ENCODE assay signal across 8 cellular contexts in the genomic region with DNA sequence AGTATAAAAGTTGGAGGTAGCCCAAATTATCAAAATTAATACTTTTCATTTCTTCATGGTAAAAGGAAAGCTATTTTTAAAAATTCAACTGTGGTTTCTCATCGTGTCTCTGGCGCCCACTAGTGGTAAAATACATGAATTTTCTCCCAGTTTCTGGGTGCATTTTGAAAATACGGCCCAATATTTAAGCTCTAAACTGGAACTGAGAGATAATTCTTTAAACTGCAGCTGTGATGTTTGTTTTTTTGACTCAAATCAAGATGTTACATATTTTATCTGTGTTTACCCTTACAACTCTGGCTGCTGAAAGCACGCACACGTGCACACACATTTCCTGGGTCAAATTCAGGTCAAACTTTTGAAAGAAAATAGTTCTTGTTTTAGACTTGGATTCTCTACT.
DNase-seq lines count a peak whose midpoint lies in the region; ATAC-seq and TF ChIP-seq lines count a peak whose summit lies in the region.

No MANE protein-coding gene starts in this region.

- H3K36me3 Mint-ChIP-seq in CD4-positive, alpha-beta memory T cell: no peaks in the 10 kb centered on the region
- peaks cover 5% of the 10 kb centered on the region; the same call in 1 of the 3 replicates for H3K36me3 Mint-ChIP-seq in GM23338 (ENCODE audit: low read depth)

- no peak overlapping the region for H3K4me3 ChIP-seq in CD4-positive, alpha-beta memory T cell (ENCODE audit: low read length in 2 of 2)
- H3K4me3 ChIP-seq in GM23338: no peak overlapping the region
- H3K4me3 ChIP-seq in WI38 (ENCODE audit: low read depth, low read length): no peak overlapping the region

- no peaks in the 10 kb centered on the region for H3K9me3 ChIP-seq in CD4-positive, alpha-beta memory T cell (ENCODE audit: control insufficient read depth in 1 of 2, low read length in 2 of 2)

- H3K4me1 Mint-ChIP-seq in CD4-positive, alpha-beta memory T cell: peaks cover 0 to 3% (median 0%) of the 10 kb centered on the region in 4 donors
- H3K4me1 Mint-ChIP-seq in GM23338: peaks cover 11% of the 10 kb centered on the region

- H3F3A ChIP-seq in GM23338 (replicated peaks; ENCODE audit: low read depth): no peaks in the 10 kb centered on the region

- no peak overlapping the region for H3K27ac ChIP-seq in CD4-positive, alpha-beta memory T cell (ENCODE audit: low read depth, low read length)
- no peak overlapping the region for H3K27ac ChIP-seq in GM23338 (ENCODE audit: low read depth)

- CTCF ChIA-PET in CD4-positive, alpha-beta memory T cell (lab: Charles Lee; ENCODE audit: partially characterized antibody): interaction anchor here (0.6 to 8.3 kb wide), 24 partner anchors 9 to 554 kb away, joined by 3 to 184 read pairs (median 4); a partner anchor contains a TSS

- peak overlapping the region in 1 of 8 donors; percentile 20 for H3K4me3 Mint-ChIP-seq in CD4-positive, alpha-beta memory T cell
- no peak overlapping the region for H3K4me3 Mint-ChIP-seq in GM23338

- ATAC-seq in GM23338 (no peak), HG03280 (IDR thresholded peaks at IDR 0.05; ENCODE audit: unreplicated experiment) (no peak), GM19395 (IDR thresholded peaks at IDR 0.05; ENCODE audit: unreplicated experiment) (no peak)

- no peaks in the 10 kb centered on the region for H3K4me1 ChIP-seq in CD4-positive, alpha-beta memory T cell (ENCODE audit: insufficient read depth, low read length)
- H3K4me1 ChIP-seq in GM23338 (ENCODE audit: insufficient read depth): peaks cover 15% of the 10 kb centered on the region; the same call in 1 of the 2 replicates

- H3K27ac Mint-ChIP-seq in CD4-positive, alpha-beta memory T cell: no peak overlapping the region
- H3K27ac Mint-ChIP-seq in GM23338: no peak overlapping the region

- 0 out of 2 replicates have a peak overlapping the region, but pooled peaks have one; percentile 19 for H2AFZ ChIP-seq in GM23338

- H3K27me3 ChIP-seq in CD4-positive, alpha-beta memory T cell (ENCODE audit: insufficient read depth, low read length): no peaks in the 10 kb centered on the region
- H3K27me3 ChIP-seq in GM23338 (ENCODE audit: insufficient read depth): no peaks in the 10 kb centered on the region

- no peaks in the 10 kb centered on the region for H3K27me3 Mint-ChIP-seq in CD4-positive, alpha-beta memory T cell
- peaks cover 6% of the 10 kb centered on the region for H3K27me3 Mint-ChIP-seq in GM23338 (ENCODE audit: insufficient read depth, low read depth, poor library complexity)

- no peaks in the 10 kb centered on the region for H4K20me1 ChIP-seq in GM23338 (replicated peaks; ENCODE audit: insufficient read depth)

- no peaks in the 10 kb centered on the region for H3K79me2 ChIP-seq in GM23338 (replicated peaks; ENCODE audit: insufficient read depth)

- peaks cover 0 to 3% (median 0%) of the 10 kb centered on the region in 8 donors for H3K9me3 Mint-ChIP-seq in CD4-positive, alpha-beta memory T cell
- peaks cover 6% of the 10 kb centered on the region; the same call in 2 of the 3 replicates for H3K9me3 Mint-ChIP-seq in GM23338

- H3K36me3 ChIP-seq in CD4-positive, alpha-beta memory T cell (ENCODE audit: insufficient read depth, low read length): no peaks in the 10 kb centered on the region
- H3K36me3 ChIP-seq in GM23338 (ENCODE audit: insufficient read depth): no peaks in the 10 kb centered on the region

- peak; percentile 31 to 46 (median 37) for DNase-seq in CD4-positive, alpha-beta memory T cell
- DNase-seq in GM23338 (ENCODE audit: low spot score): peak; percentile 46
- peak; percentile 46 for DNase-seq in kidney tubule cell (ENCODE audit: low spot score)
- DNase-seq in NCI-H2107 (lab: John Stamatoyannopoulos, UW): no peak
- no peak for DNase-seq in NCI-H128 (lab: John Stamatoyannopoulos, UW; ENCODE audit: unreplicated experiment)

- POLR2A ChIA-PET in CD4-positive, alpha-beta memory T cell (lab: Charles Lee; ENCODE audit: partially characterized antibody): interaction anchor here (0.9 to 1.0 kb wide), 2 partner anchors 144 to 145 kb away, joined by 3 read pairs; no protein-coding TSS in a partner anchor

- H3K4me2 ChIP-seq in GM23338: no peak overlapping the region

- TF ChIP-seq CTCF in GM23338 (conservative IDR thresholded peaks at IDR 0.05; ENCODE audit: low read depth in 2 of 2) (peak; percentile 56 to 75), WI38 (IDR thresholded peaks at IDR 0.05; ENCODE audit: low read depth, low read length) (peak; percentile 49; the same call in 1 of the 2 replicates)

- H3K9me2 ChIP-seq in GM23338 (ENCODE audit: insufficient read depth): no peaks in the 10 kb centered on the region

- intact Hi-C loops in CD4-positive, alpha-beta memory T cell (cut with micrococcal nuclease): loop anchor here (1.0 kb wide), 1 partner anchor 372 kb away; no protein-coding TSS in a partner anchor

TF ChIP-seq in GM23338, 12 proteins besides CTCF, POLR2A, EP300 and RAD21 (continues in another document):
- TF ChIP-seq POLR2AphosphoS5 (IDR thresholded peaks at IDR 0.05; ENCODE audit: low read depth): no peak
- no peak for TF ChIP-seq CREB1 (CRISPR knock-in tag; IDR thresholded peaks at IDR 0.05; ENCODE audit: low read depth)
- no peak for TF ChIP-seq EZH2phosphoT487 (IDR thresholded peaks at IDR 0.05; ENCODE audit: unreplicated experiment)
- no peak for TF ChIP-seq ZNF114 (CRISPR knock-in tag; IDR thresholded peaks at IDR 0.05)
- TF ChIP-seq, protein P1, sequence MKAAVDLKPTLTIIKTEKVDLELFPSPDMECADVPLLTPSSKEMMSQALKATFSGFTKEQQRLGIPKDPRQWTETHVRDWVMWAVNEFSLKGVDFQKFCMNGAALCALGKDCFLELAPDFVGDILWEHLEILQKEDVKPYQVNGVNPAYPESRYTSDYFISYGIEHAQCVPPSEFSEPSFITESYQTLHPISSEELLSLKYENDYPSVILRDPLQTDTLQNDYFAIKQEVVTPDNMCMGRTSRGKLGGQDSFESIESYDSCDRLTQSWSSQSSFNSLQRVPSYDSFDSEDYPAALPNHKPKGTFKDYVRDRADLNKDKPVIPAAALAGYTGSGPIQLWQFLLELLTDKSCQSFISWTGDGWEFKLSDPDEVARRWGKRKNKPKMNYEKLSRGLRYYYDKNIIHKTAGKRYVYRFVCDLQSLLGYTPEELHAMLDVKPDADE (IDR thresholded peaks at IDR 0.05): no peak
- no peak for TF ChIP-seq EZH2 (IDR thresholded peaks at IDR 0.05; ENCODE audit: low read depth, unreplicated experiment)
- TF ChIP-seq, protein P2, sequence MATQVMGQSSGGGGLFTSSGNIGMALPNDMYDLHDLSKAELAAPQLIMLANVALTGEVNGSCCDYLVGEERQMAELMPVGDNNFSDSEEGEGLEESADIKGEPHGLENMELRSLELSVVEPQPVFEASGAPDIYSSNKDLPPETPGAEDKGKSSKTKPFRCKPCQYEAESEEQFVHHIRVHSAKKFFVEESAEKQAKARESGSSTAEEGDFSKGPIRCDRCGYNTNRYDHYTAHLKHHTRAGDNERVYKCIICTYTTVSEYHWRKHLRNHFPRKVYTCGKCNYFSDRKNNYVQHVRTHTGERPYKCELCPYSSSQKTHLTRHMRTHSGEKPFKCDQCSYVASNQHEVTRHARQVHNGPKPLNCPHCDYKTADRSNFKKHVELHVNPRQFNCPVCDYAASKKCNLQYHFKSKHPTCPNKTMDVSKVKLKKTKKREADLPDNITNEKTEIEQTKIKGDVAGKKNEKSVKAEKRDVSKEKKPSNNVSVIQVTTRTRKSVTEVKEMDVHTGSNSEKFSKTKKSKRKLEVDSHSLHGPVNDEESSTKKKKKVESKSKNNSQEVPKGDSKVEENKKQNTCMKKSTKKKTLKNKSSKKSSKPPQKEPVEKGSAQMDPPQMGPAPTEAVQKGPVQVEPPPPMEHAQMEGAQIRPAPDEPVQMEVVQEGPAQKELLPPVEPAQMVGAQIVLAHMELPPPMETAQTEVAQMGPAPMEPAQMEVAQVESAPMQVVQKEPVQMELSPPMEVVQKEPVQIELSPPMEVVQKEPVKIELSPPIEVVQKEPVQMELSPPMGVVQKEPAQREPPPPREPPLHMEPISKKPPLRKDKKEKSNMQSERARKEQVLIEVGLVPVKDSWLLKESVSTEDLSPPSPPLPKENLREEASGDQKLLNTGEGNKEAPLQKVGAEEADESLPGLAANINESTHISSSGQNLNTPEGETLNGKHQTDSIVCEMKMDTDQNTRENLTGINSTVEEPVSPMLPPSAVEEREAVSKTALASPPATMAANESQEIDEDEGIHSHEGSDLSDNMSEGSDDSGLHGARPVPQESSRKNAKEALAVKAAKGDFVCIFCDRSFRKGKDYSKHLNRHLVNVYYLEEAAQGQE (IDR thresholded peaks at IDR 0.05; ENCODE audit: unreplicated experiment): no peak
- TF ChIP-seq JUNB (IDR thresholded peaks at IDR 0.05; ENCODE audit: unreplicated experiment): no peak

Comparison
In these comparisons a context has a peak if more than half of its experiments do, and no peak if none do; other contexts are left out.
1. DNase-seq: peak in CD4-positive, alpha-beta memory T cell (5 of 5), GM23338 (single experiment) and kidney tubule cell (single experiment); none in NCI-H2107 (single experiment) and NCI-H128 (single experiment).